9 cellular contexts compared by ENCODE assay signal in genomic region chr1:224616761-224617409, GRCh38. TPM values are rescaled to one million over a fixed set of nuclear protein-coding genes. Genes with fewer than 3 reads are reported as not detected.
A peak's percentile ranks its signal among the peaks of the same experiment; 100 is the strongest.
DNase-seq lines count a peak whose midpoint lies in the region; ATAC-seq, FAIRE-seq and TF ChIP-seq lines count a peak whose summit lies in the region.
"Had no signal": no experiment of that assay in that cellular context is flagged by ENCODE, and none has a peak within 500 bp of the region (broad histone marks: within the 10 kb centered on the region; RNA-seq: fewer than 3 reads in every experiment).

No MANE protein-coding gene starts in this region.

- H3K9me3 ChIP-seq in SK-N-SH (no peaks in the 10 kb centered on the region), HepG2 (ENCODE audit: low read length) (no peaks in the 10 kb centered on the region)

- no TSS peak for BruUV-seq in HepG2 (replicated peaks; lab: Mats Ljungman, UMichigan)

- H3F3A ChIP-seq in SK-N-SH (replicated peaks; ENCODE audit: insufficient read depth), result peaks cover 6% of the 10 kb centered on the region

- H4K20me1 ChIP-seq in SK-N-SH (ENCODE audit: insufficient read depth), result peaks cover 12% of the 10 kb centered on the region; the same call in 1 of the 2 replicates
- no peaks in the 10 kb centered on the region for H4K20me1 ChIP-seq in HepG2 (ENCODE audit: insufficient read depth, low read length)

- peak overlapping the region; percentile 75; the same call in 1 of the 2 replicates for H2AFZ ChIP-seq in SK-N-SH (ENCODE audit: low read depth)
- H2AFZ ChIP-seq in HepG2 (ENCODE audit: low read length), result no peak overlapping the region

- TF ChIP-seq RAD21 in SK-N-SH (IDR thresholded peaks at IDR 0.05; ENCODE audit: low read length), result no peak
- TF ChIP-seq RAD21 in HepG2 (CRISPR knock-in tag; IDR thresholded peaks at IDR 0.05), result no peak

- H3K4me3 ChIP-seq in SK-N-SH (ENCODE audit: low read depth in 2 of 2, low read length in 1 of 2) (peak overlapping the region; percentile 62 to 83), epithelial cell of proximal tubule (ENCODE audit: low read depth, low read length) (peak overlapping the region; percentile 65), skeletal muscle cell (ENCODE audit: low read depth, low read length) (peak overlapping the region; percentile 57), HepG2 (replicated peaks in 1 of 3; ENCODE audit: insufficient read depth in 1 of 3, low read depth in 2 of 3, low read length in 3 of 3) (no peak overlapping the region)

- POLR2A ChIA-PET in SK-N-SH (lab: Yijun Ruan, JAX) (interaction anchor here (0.7 kb wide), 1 partner anchor 9 kb away, joined by 3 read pairs; no protein-coding TSS in a partner anchor), HepG2 (lab: Yijun Ruan, JAX) (no interaction called here)

- TF ChIP-seq POLR2A in HepG2 (IDR thresholded peaks at IDR 0.05; ENCODE audit: insufficient read depth in 1 of 2, low read depth in 2 of 2, low read length in 2 of 2), result no peak

- TF ChIP-seq EP300 in SK-N-SH (IDR thresholded peaks at IDR 0.05; ENCODE audit: borderline replicate concordance in 1 of 2, low read depth in 1 of 2, low read length in 1 of 2) (no peak), HepG2 (IDR thresholded peaks at IDR 0.05; ENCODE audit: low read depth in 2 of 2, low read length in 2 of 2) (no peak), HepG2 (CRISPR knock-in tag; IDR thresholded peaks at IDR 0.05; ENCODE audit: borderline replicate concordance) (no peak)

- H3K79me2 ChIP-seq in SK-N-SH (ENCODE audit: insufficient read depth), result peaks cover 59% of the 10 kb centered on the region
- H3K79me2 ChIP-seq in HepG2 (ENCODE audit: insufficient read depth, low read length), result no peaks in the 10 kb centered on the region

- H3K9ac ChIP-seq in SK-N-SH, result peak overlapping the region; percentile 73
- no peak overlapping the region for H3K9ac ChIP-seq in HepG2 (ENCODE audit: insufficient read depth, low read depth, low read length)

- no peak for TF ChIP-seq CTCF in GM20000 (IDR thresholded peaks at IDR 0.05; ENCODE audit: extremely low read depth, missing control alignments)
- no peak for TF ChIP-seq CTCF in SK-N-SH (IDR thresholded peaks at IDR 0.05)
- TF ChIP-seq CTCF in epithelial cell of proximal tubule (conservative IDR thresholded peaks at IDR 0.05; ENCODE audit: low read depth, low read length), result no peak
- no peak for TF ChIP-seq CTCF in HepG2 (CRISPR knock-in tag; IDR thresholded peaks at IDR 0.05)

- peak overlapping the region; percentile 83 for H3K4me2 ChIP-seq in SK-N-SH
- no peak overlapping the region for H3K4me2 ChIP-seq in HepG2 (ENCODE audit: low read depth, low read length)

- H3K27me3 ChIP-seq in SK-N-SH (ENCODE audit: insufficient read depth) (no peaks in the 10 kb centered on the region), HepG2 (ENCODE audit: control insufficient read depth in 1 of 2, insufficient read depth in 2 of 2, low read length in 2 of 2) (peaks cover 1 to 33% of the 10 kb centered on the region in 2 experiments; a peak in 4 of 5 replicates)

- peak; percentile 36 for DNase-seq in GM20000 (ENCODE audit: low spot score)
- DNase-seq in SK-N-SH, result peak; percentile 34
- no peak for DNase-seq in epithelial cell of proximal tubule (ENCODE audit: low read depth)
- DNase-seq in skeletal muscle cell (ENCODE audit: low read depth), result no peak
- no peak for DNase-seq in islet precursor cell
- no peak for DNase-seq in HepG2 (ENCODE audit: low spot score)
- DNase-seq in NAMALWA (ENCODE audit: low spot score), result no peak

- H3K27ac ChIP-seq in SK-N-SH (ENCODE audit: low read depth in 2 of 2, low read length in 1 of 2) (no peak overlapping the region; a peak in 1 of 4 replicates), HepG2 (ENCODE audit: extremely low read length, insufficient read depth, low read length) (no peak overlapping the region)

- H3K4me1 ChIP-seq in SK-N-SH (ENCODE audit: control insufficient read depth in 1 of 2, insufficient read depth in 2 of 2, low read depth in 1 of 2, low read length in 1 of 2) (no peaks in the 10 kb centered on the region; a peak in 1 of 4 replicates), HepG2 (ENCODE audit: insufficient read depth, low read length) (no peaks in the 10 kb centered on the region)

- in situ Hi-C loops in HepG2 (cut with HindIII; ENCODE audit: extremely low pct_ligation_motif_present, low pct_unique_long_range_greater_than_20kb), result no loop called here

- ATAC-seq in GM18517 (IDR thresholded peaks at IDR 0.05; ENCODE audit: unreplicated experiment) (no peak), HepG2 (no peak; the same call in 2 of the 3 replicates)

- H3K36me3 ChIP-seq in SK-N-SH (replicated peaks in 1 of 2; ENCODE audit: control insufficient read depth in 1 of 2, insufficient read depth in 2 of 2, low read length in 1 of 2), result peaks cover 0 to 9% of the 10 kb centered on the region in 2 experiments
- no peaks in the 10 kb centered on the region for H3K36me3 ChIP-seq in HepG2 (replicated peaks in 1 of 2; ENCODE audit: control insufficient read depth in 1 of 2, insufficient read depth in 2 of 2, low read length in 2 of 2)

- no peaks in the 10 kb centered on the region for H3K9me2 ChIP-seq in SK-N-SH

- CTCF ChIA-PET in SK-N-SH (lab: Yijun Ruan, JAX) (interaction anchor here (0.9 to 1.5 kb wide), 2 partner anchors 18 to 305 kb away, joined by 3 read pairs; no protein-coding TSS in a partner anchor), HepG2 (lab: Yijun Ruan, JAX; ENCODE audit: low intra/inter-chr PET ratio, low total read pairs) (no interaction called here)

- FAIRE-seq in HepG2 (lab: Jason Lieb, UNC), result no peak
- FAIRE-seq: urothelium cell line had no signal

- WGBS in SK-N-SH (ENCODE audit: low lambda C conversion rate), result 13% methylated on average over 17 of the region's 52 CpGs
- 71% methylated on average over 42 of the region's 52 CpGs for WGBS in HepG2 (ENCODE audit: low lambda C conversion rate)

- intact Hi-C loops in HepG2 (cut with micrococcal nuclease; ENCODE audit: unreplicated experiment), result no loop called here

TF ChIP-seq in SK-N-SH, 30 proteins besides CTCF, POLR2A, EP300 and RAD21 (continues in another document):
- TF ChIP-seq CHD2 (IDR thresholded peaks at IDR 0.05; ENCODE audit: low read length, partially characterized antibody) (no peak), ELF1 (IDR thresholded peaks at IDR 0.05) (no peak), GABPA (IDR thresholded peaks at IDR 0.05; ENCODE audit: low read depth) (no peak), FOXJ3 (CRISPR knock-in tag; IDR thresholded peaks at IDR 0.05) (no peak), JUND (IDR thresholded peaks at IDR 0.05) (no peak), SMC3 (IDR thresholded peaks at IDR 0.05; ENCODE audit: low read depth, low read length) (no peak), POLR2AphosphoS5 (IDR thresholded peaks at IDR 0.05; ENCODE audit: low read depth, low read length) (no peak), TEAD4 (IDR thresholded peaks at IDR 0.05; ENCODE audit: borderline replicate concordance, insufficient read depth) (no peak)

TF ChIP-seq in HepG2, 621 proteins besides CTCF, POLR2A, EP300 and RAD21 (continues in another document):
- TF ChIP-seq TFE3 (CRISPR knock-in tag; IDR thresholded peaks at IDR 0.05), result no peak
- TF ChIP-seq PRPF4 (IDR thresholded peaks at IDR 0.05; ENCODE audit: low read depth, low read length, poor library complexity, severe bottlenecking), result no peak
- TF ChIP-seq ZFP62 (CRISPR knock-in tag; IDR thresholded peaks at IDR 0.05), result no peak
- no peak for TF ChIP-seq ZBTB3 (CRISPR knock-in tag; IDR thresholded peaks at IDR 0.05; ENCODE audit: borderline replicate concordance, low read depth)
- no peak for TF ChIP-seq ZNF777 (CRISPR knock-in tag; IDR thresholded peaks at IDR 0.05)
- TF ChIP-seq FIP1L1 (IDR thresholded peaks at IDR 0.05; ENCODE audit: borderline replicate concordance, insufficient read depth, low read depth, low read length), result no peak

RNA-seq across cellular contexts. Expression of gene CNIH3, which starts 0.8 kb away (rescaled TPM):
- polyA plus RNA-seq in SK-N-SH (2012; rRNA removed) (18.8 and 19.1 TPM in 2 replicates), HepG2 (2011; rRNA removed) (0.36 and 0.99 TPM in 2 replicates)
- 17.0 and 19.6 TPM in 2 replicates for polyA plus RNA-seq in SK-N-SH (2012; cell fraction: cytosol; rRNA removed)
- 16.5 and 21.3 TPM in 2 replicates for polyA plus RNA-seq in SK-N-SH (2012; cell fraction: nucleus; rRNA removed)
- total RNA-seq in epithelial cell of proximal tubule (1.4 and 1.9 TPM in 2 replicates), HepG2 (2016; rRNA removed; fragmentation: Illumina TruSeq; extraction: Trizol) (0.55 and 1.1 TPM in 2 replicates)
- total RNA-seq in HepG2 (2016; cell fraction: cytosol; rRNA removed; fragmentation: Illumina TruSeq; extraction: Trizol; ENCODE audit: low read depth), result 2.8 and 4.6 TPM in 2 replicates
- 0.98 and 1.0 TPM in 2 replicates for total RNA-seq in HepG2 (2016; cell fraction: insoluble cytoplasmic fraction; rRNA removed; fragmentation: Illumina TruSeq; extraction: Trizol)
- 1.9 and 3.1 TPM in 2 replicates for total RNA-seq in HepG2 (2016; cell fraction: membrane; rRNA removed; fragmentation: Illumina TruSeq; extraction: Trizol)
- 0.56 and 1.2 TPM in 2 replicates for total RNA-seq in HepG2 (2016; cell fraction: nucleus; rRNA removed; fragmentation: Illumina TruSeq; extraction: Trizol)
- polyA plus RNA-seq in HepG2 (2011; cell fraction: cytosol; rRNA removed), result 0.27 and 0.42 TPM in 2 replicates
- polyA plus RNA-seq in HepG2 (2011; cell fraction: nucleus; rRNA removed), result 0.74 and 0.87 TPM in 2 replicates
- polyA plus RNA-seq in HepG2 (2012), result 0.61 and 0.94 TPM in 2 replicates
- 4.1 and 4.3 TPM in 2 replicates for polyA plus RNA-seq in HepG2 (2016; cell fraction: cytosol; fragmentation: Illumina TruSeq; extraction: Trizol; ENCODE audit: low read depth)
- 0.69 and 0.95 TPM in 2 replicates for polyA plus RNA-seq in HepG2 (2016; cell fraction: insoluble cytoplasmic fraction; fragmentation: Illumina TruSeq; extraction: Trizol; ENCODE audit: low read depth)
- polyA plus RNA-seq in HepG2 (2016; cell fraction: membrane; fragmentation: Illumina TruSeq; extraction: Trizol; ENCODE audit: low read depth), result 2.4 and 2.5 TPM in 2 replicates
- 0.85 TPM in 1 of 2 replicates, not detected in the other for polyA plus RNA-seq in HepG2 (2016; cell fraction: nucleus; fragmentation: Illumina TruSeq; extraction: Trizol; ENCODE audit: insufficient read depth, low read depth)
- 0.37 and 0.48 TPM in 2 replicates for polyA minus RNA-seq in HepG2 (2011; rRNA and poly(A)+ RNA removed; ENCODE audit: low replicate concordance)
- 0.99 TPM in 1 of 2 replicates, not detected in the other for polyA minus RNA-seq in HepG2 (2011; cell fraction: cytosol; rRNA and poly(A)+ RNA removed)
- 1.7 and 2.6 TPM in 2 replicates for polyA minus RNA-seq in HepG2 (2011; cell fraction: nucleus; rRNA and poly(A)+ RNA removed)

Comparison
In these comparisons a context has a peak if more than half of its experiments do, and no peak if none do; other contexts are left out.
1. DNase-seq: peak in GM20000 (single experiment) and SK-N-SH (single experiment); none in epithelial cell of proximal tubule (single experiment), skeletal muscle cell (single experiment), islet precursor cell (single experiment), HepG2 (single experiment) and NAMALWA (single experiment).
2. H3K4me3 ChIP-seq: peak in SK-N-SH (2 of 2), epithelial cell of proximal tubule (single experiment) and skeletal muscle cell (single experiment); none in HepG2 (0 of 3).